Comparison of ENCODE assay signal across 20 cellular contexts in genomic region chr5:109186759-109187158, GRCh38.
DNase-seq lines count a peak whose midpoint lies in the region; FAIRE-seq and TF ChIP-seq lines count a peak whose summit lies in the region.
"Had no signal": no experiment of that assay in that cellular context is flagged by ENCODE, and none has a peak within 500 bp of the region (broad histone marks: within the 10 kb centered on the region; RNA-seq: fewer than 3 reads in every experiment).

No MANE protein-coding gene starts in this region.

- H3K36me3 ChIP-seq in colonic mucosa, result no peaks in the 10 kb centered on the region
- peaks cover 0 to 10% (median 0%) of the 10 kb centered on the region in 4 donors for H3K36me3 ChIP-seq in transverse colon
- H3K36me3 ChIP-seq: BE2C had no signal

- no peak overlapping the region for H3K9ac ChIP-seq in colonic mucosa (ENCODE audit: low read depth in 2 of 2, low read length in 2 of 2)
- H3K9ac ChIP-seq: GM23248 had no signal

- no peaks in the 10 kb centered on the region for H3K36me3 Mint-ChIP-seq in Calu3 (ENCODE audit: insufficient read depth, unreplicated experiment)

- H3K27ac ChIP-seq in colonic mucosa (no peak overlapping the region), transverse colon (no peak overlapping the region)
- H3K27ac ChIP-seq: GM23248 had no signal

- no peak for TF ChIP-seq CTCF in Calu3 (IDR thresholded peaks at IDR 0.05; ENCODE audit: unreplicated experiment)
- no peak for TF ChIP-seq CTCF in colonic mucosa (IDR thresholded peaks at IDR 0.05)
- no peak for TF ChIP-seq CTCF in transverse colon (IDR thresholded peaks at IDR 0.05)

- H3K4me3 ChIP-seq in colonic mucosa, result no peak overlapping the region
- H3K4me3 ChIP-seq in transverse colon, result no peak overlapping the region
- H3K4me3 ChIP-seq: GM23248 had no signal

- intact Hi-C loops in Calu3 (cut with micrococcal nuclease; ENCODE audit: unreplicated experiment), result no loop called here
- intact Hi-C loops in colonic mucosa (cut with DNase I), result no loop called here
- intact Hi-C loops in transverse colon (cut with DNase I; ENCODE audit: low total_unique reads), result no loop called here

- peaks cover 10% of the 10 kb centered on the region for H3K4me1 Mint-ChIP-seq in Calu3 (ENCODE audit: low read depth, unreplicated experiment)

- H3K27me3 ChIP-seq in colonic mucosa (no peaks in the 10 kb centered on the region), transverse colon (no peaks in the 10 kb centered on the region)
- H3K27me3 ChIP-seq: BE2C had no signal

- no peak overlapping the region for H3K4me3 Mint-ChIP-seq in Calu3 (ENCODE audit: low read depth, unreplicated experiment)
- H3K4me3 Mint-ChIP-seq: CD4-positive, CD25-positive, alpha-beta regulatory T cell; CD8-positive, alpha-beta memory T cell had no signal

- peak overlapping the region; percentile 7 for H3K27ac Mint-ChIP-seq in Calu3 (ENCODE audit: unreplicated experiment)
- H3K27ac Mint-ChIP-seq: CD4-positive, CD25-positive, alpha-beta regulatory T cell had no signal

- no peak for DNase-seq in Calu3
- DNase-seq in colonic mucosa, result peak; percentile 43
- DNase-seq in transverse colon, result peak; percentile 12
- DNase-seq in stimulated activated CD4-positive, alpha-beta T cell treated with anti-CD3 and anti-CD28 coated beads, Interleukin-4, amount 100 ng/mL, for 1 hour, result no peak
- no peak for DNase-seq in SHP77 treated with DMSO at 0.1 percent for 48 hours (lab: John Stamatoyannopoulos, UW)
- DNase-seq in GOT3 (lab: John Stamatoyannopoulos, UW), result no peak
- DNase-seq: BE2C; C1 segment of cervical spinal cord; CD4-positive, CD25-positive, alpha-beta regulatory T cell; CD8-positive, alpha-beta memory T cell; COR-L47; GM23248; HCEC 1CT; IMR-90 had no signal

- BruUV-seq in Calu3 (replicated peaks; lab: Mats Ljungman, UMichigan), result no TSS peak

- 73% methylated on average over 3 of the region's 3 CpGs for WGBS in transverse colon (ENCODE audit: low coverage in 1 of 2), 2 donors

- CTCF ChIA-PET in Calu3 (lab: Charles Lee), result no interaction called here

- H3K9me3 ChIP-seq in colonic mucosa (no peaks in the 10 kb centered on the region), transverse colon (no peaks in the 10 kb centered on the region)
- H3K9me3 ChIP-seq: BE2C had no signal

- TF ChIP-seq POLR2A in transverse colon (IDR thresholded peaks at IDR 0.05), result no peak

- in situ Hi-C loops in transverse colon (cut with MboI; ENCODE audit: low pct_ligation_motif_present in 1 of 4, low pct_unique_long_range_greater_than_20kb in 1 of 4, low sequenced_read_pairs in 3 of 4), result no loop called here

- no peak for TF ChIP-seq EP300 in transverse colon (IDR thresholded peaks at IDR 0.05; ENCODE audit: low read depth)

- no peaks in the 10 kb centered on the region for H3K9me3 Mint-ChIP-seq in Calu3 (ENCODE audit: low read depth, unreplicated experiment)
- H3K9me3 Mint-ChIP-seq: CD4-positive, CD25-positive, alpha-beta regulatory T cell; CD8-positive, alpha-beta memory T cell had no signal

- no peaks in the 10 kb centered on the region for H3K4me1 ChIP-seq in colonic mucosa
- peaks cover 0 to 12% (median 7%) of the 10 kb centered on the region in 4 donors for H3K4me1 ChIP-seq in transverse colon

- no peaks in the 10 kb centered on the region for H3K27me3 Mint-ChIP-seq in Calu3 (ENCODE audit: unreplicated experiment)
- H3K27me3 Mint-ChIP-seq: CD8-positive, alpha-beta memory T cell had no signal

- peak; percentile 95 for FAIRE-seq in islet of Langerhans (lab: Jason Lieb, UNC)
- FAIRE-seq: D721Med, G401.6, GM12891, GM19239, HTR-8/SVneo had no signal

Comparison
In these comparisons a context has a peak if more than half of its experiments do, and no peak if none do; other contexts are left out.
1. DNase-seq: peak in colonic mucosa (single experiment) and transverse colon (single experiment); none in Calu3 (single experiment), stimulated activated CD4-positive, alpha-beta T cell treated with anti-CD3 and anti-CD28 coated beads, Interleukin-4, amount 100 ng/mL, for 1 hour (single experiment), SHP77 treated with DMSO at 0.1 percent for 48 hours (single experiment) and GOT3 (single experiment).